ENCODE assay signal across 1 cellular context in genomic region chr4:25702848-25703247, GRCh38.
TF ChIP-seq lines count a peak whose summit lies in the region.

No MANE protein-coding gene starts in this region.

TF ChIP-seq in SK-N-SH treated with all-trans-retinoic acid at 6 μM for 48 hours, 23 proteins besides CTCF, POLR2A, EP300 and RAD21 (continued from another document):
- TF ChIP-seq PATZ1 (CRISPR knock-in tag; IDR thresholded peaks at IDR 0.05; ENCODE audit: borderline replicate concordance) (no peak), ZC3H10 (CRISPR knock-in tag; IDR thresholded peaks at IDR 0.05) (no peak), BACH2 (CRISPR knock-in tag; IDR thresholded peaks at IDR 0.05; ENCODE audit: borderline replicate concordance) (no peak), TSHZ2 (CRISPR knock-in tag; IDR thresholded peaks at IDR 0.05) (no peak), ISL1 (CRISPR knock-in tag; IDR thresholded peaks at IDR 0.05) (no peak), SNAI2 (CRISPR knock-in tag; IDR thresholded peaks at IDR 0.05) (no peak), RARB (CRISPR knock-in tag; IDR thresholded peaks at IDR 0.05) (no peak), ZFP3 (CRISPR knock-in tag; IDR thresholded peaks at IDR 0.05) (no peak)
